ENCODE assay signal across 8 cellular contexts in genomic region chr6:31660998-31661866, GRCh38. TPM values are rescaled to one million over a fixed set of nuclear protein-coding genes. Genes with fewer than 3 reads are reported as not detected.
DNase-seq lines count a peak whose midpoint lies in the region; ATAC-seq and TF ChIP-seq lines count a peak whose summit lies in the region.

No MANE protein-coding gene starts in this region.

- TF ChIP-seq CTCF in astrocyte of the spinal cord (IDR thresholded peaks at IDR 0.05; ENCODE audit: low read depth, low read length) = no peak
- no peak for TF ChIP-seq CTCF in lower lobe of right lung (IDR thresholded peaks at IDR 0.05)
- TF ChIP-seq CTCF in uterus (IDR thresholded peaks at IDR 0.05) = no peak

- H3K4me3 ChIP-seq in astrocyte of the spinal cord (ENCODE audit: low read depth, low read length) = peak overlapping the region; percentile 61
- H3K4me3 ChIP-seq in lower lobe of right lung = peak overlapping the region; percentile 96
- peak overlapping the region; percentile 58 to 71 for H3K4me3 ChIP-seq in uterus

- TF ChIP-seq POLR2A in uterus (IDR thresholded peaks at IDR 0.05) = no peak

- peak overlapping the region; percentile 90 for H3K27ac ChIP-seq in lower lobe of right lung
- H3K27ac ChIP-seq in uterus = peak overlapping the region; percentile 81 to 91

- H3K9me3 ChIP-seq in lower lobe of right lung (no peaks in the 10 kb centered on the region), uterus (no peaks in the 10 kb centered on the region)

- H3K4me1 ChIP-seq in lower lobe of right lung (peaks cover 60% of the 10 kb centered on the region), uterus (peaks cover 11 to 19% of the 10 kb centered on the region in 2 donors)

- in situ Hi-C loops in astrocyte of the spinal cord (cut with HindIII; ENCODE audit: low sequenced_read_pairs) = no loop called here

- DNase-seq in Right ventricle myocardium inferior (ENCODE audit: missing footprints) (peak; percentile 11), Right ventricle myocardium superior (no peak), astrocyte of the spinal cord (ENCODE audit: low read depth, low spot score) (no peak), lower lobe of right lung (no peak), uterus (no peak), NCI-H1417 (lab: John Stamatoyannopoulos, UW) (no peak), GOT3 (lab: John Stamatoyannopoulos, UW) (no peak)
- DNase-seq in stimulated activated CD4-positive, alpha-beta T cell treated with anti-CD3 and anti-CD28 coated beads, Interleukin-4, amount 100 ng/mL, for 1 hour = no peak

- peaks cover 38% of the 10 kb centered on the region for H3K36me3 ChIP-seq in lower lobe of right lung
- no peaks in the 10 kb centered on the region for H3K36me3 ChIP-seq in uterus

- intact Hi-C loops in Right ventricle myocardium inferior (cut with DNase I) = loop anchor here (5.0 to 10.0 kb wide), 2 partner anchors 296 to 514 kb away; partner anchors contain the start of genes AGPAT1, NELFE, RNF5 and SKIC2
- intact Hi-C loops in Right ventricle myocardium superior (cut with DNase I) = no loop called here
- intact Hi-C loops in lower lobe of right lung (cut with DNase I) = no loop called here
- intact Hi-C loops in uterus (cut with DNase I; ENCODE audit: low total_unique reads) = no loop called here

- H3K27me3 ChIP-seq in lower lobe of right lung (ENCODE audit: low read depth) (no peaks in the 10 kb centered on the region), uterus (no peaks in the 10 kb centered on the region)

- ATAC-seq in Right ventricle myocardium inferior (no peak), Right ventricle myocardium superior (ENCODE audit: poor library complexity) (no peak), lower lobe of right lung (no peak)

RNA-seq across cellular contexts. Expression of gene C6orf47, which starts 0.7 kb away (rescaled TPM):
- total RNA-seq in Right ventricle myocardium inferior (17.0 TPM), Right ventricle myocardium superior (16.5 TPM), lower lobe of right lung (24.7 TPM), uterus (10 to 100 TPM in 3 of 4 donors, 1 to 10 TPM in 1; 6.2 to 31.9 (median 24.6) TPM)

RNA-seq across cellular contexts. Expression of gene GPANK1, which starts 3.6 kb away (rescaled TPM):
- 17.1 TPM for total RNA-seq in Right ventricle myocardium inferior
- total RNA-seq in Right ventricle myocardium superior = 19.2 TPM
- 15.4 TPM for total RNA-seq in lower lobe of right lung
- total RNA-seq in uterus = 10 to 100 TPM in 3 of 4 donors, 1 to 10 TPM in 1; 5.1 to 25.6 (median 15.4) TPM

RNA-seq across cellular contexts. Expression of gene CSNK2B, which starts 4.6 kb away (rescaled TPM):
- total RNA-seq in Right ventricle myocardium inferior (97.3 TPM), Right ventricle myocardium superior (95.1 TPM), lower lobe of right lung (117 TPM), uterus (100 to 1,000 TPM in 3 of 4 donors, 10 to 100 TPM in 1; 67.5 to 157 (median 107) TPM)

RNA-seq across cellular contexts. Expression of gene APOM, which starts 5.5 kb away (rescaled TPM):
- 0.87 TPM for total RNA-seq in Right ventricle myocardium inferior
- total RNA-seq in Right ventricle myocardium superior = 1.9 TPM
- total RNA-seq in lower lobe of right lung = 1.6 TPM
- total RNA-seq in uterus = 1 to 10 TPM in 3 of 4 donors, not detected in 1; 1.9 to 2.9 (median 2.6) TPM

RNA-seq across cellular contexts. Expression of gene LY6G5B, which starts 8.5 kb away (rescaled TPM):
- total RNA-seq in Right ventricle myocardium inferior (3.9 TPM), Right ventricle myocardium superior (2.8 TPM), lower lobe of right lung (11.0 TPM), uterus (10 to 100 TPM in 1 of 4 donors, 1 to 10 TPM in 3; 1.0 to 27.4 (median 4.3) TPM)
